ENCODE assay signal across 8 cellular contexts in genomic region chr2:102356381-102356712, GRCh38. TPM values are rescaled to one million over a fixed set of nuclear protein-coding genes. Genes with fewer than 3 reads are reported as not detected.
A peak's percentile ranks its signal among the peaks of the same experiment; 100 is the strongest.
DNase-seq lines count a peak whose midpoint lies in the region; FAIRE-seq and TF ChIP-seq lines count a peak whose summit lies in the region.

No MANE protein-coding gene starts in this region.

- no peak overlapping the region for H3K23ac ChIP-seq in H9 (ENCODE audit: insufficient read length, low read depth, low read length)

- no CpG with 5 or more reads among the region's 7 CpGs for WGBS in H9 (ENCODE audit: extremely low coverage, insufficient read length, low lambda C conversion rate)

- H3K36me3 Mint-ChIP-seq in H9 (ENCODE audit: insufficient read depth in 1 of 3, low read depth in 3 of 3), result no peaks in the 10 kb centered on the region
- no peaks in the 10 kb centered on the region for H3K36me3 Mint-ChIP-seq in mesothelial cell of epicardium

- no peak overlapping the region for H3K4ac ChIP-seq in H9 (ENCODE audit: low read depth, low read length)

- H3K9ac ChIP-seq in H9 (ENCODE audit: extremely low read depth, insufficient read length, low read length), result no peak overlapping the region

- H3K27ac ChIP-seq in H9 (ENCODE audit: insufficient read length, low read depth, low read length), result no peak overlapping the region

- peaks cover 6% of the 10 kb centered on the region in 2 experiments; a peak in 3 of 4 replicates for H3K4me1 Mint-ChIP-seq in H9
- H3K4me1 Mint-ChIP-seq in mesothelial cell of epicardium, result peaks cover 6% of the 10 kb centered on the region

- H3K27ac Mint-ChIP-seq in H9 (no peak overlapping the region), mesothelial cell of epicardium (no peak overlapping the region)

- H3K4me3 ChIP-seq in AG10803 (ENCODE audit: low read length) (peak overlapping the region; percentile 67), astrocyte of the cerebellum (ENCODE audit: low read depth, low read length) (peak overlapping the region; percentile 76)

- no peak overlapping the region for H4K8ac ChIP-seq in H9 (replicated peaks; ENCODE audit: insufficient read length, low read depth, low read length)

- H3K27me3 Mint-ChIP-seq in H9 (ENCODE audit: low read depth), result peaks cover 36% of the 10 kb centered on the region
- H3K27me3 Mint-ChIP-seq in mesothelial cell of epicardium (ENCODE audit: low read depth), result peaks cover 54% of the 10 kb centered on the region

- H2BK20ac ChIP-seq in H9 (ENCODE audit: low read depth, low read length, poor library complexity, severe bottlenecking), result no peak overlapping the region

- no peaks in the 10 kb centered on the region; the same call in 1 of the 2 replicates for H3K27me3 ChIP-seq in H9 (ENCODE audit: insufficient read depth, low read length)

- TF ChIP-seq CTCF in AG10803 (conservative IDR thresholded peaks at IDR 0.05; ENCODE audit: low read length) (no peak), H9 (conservative IDR thresholded peaks at IDR 0.05) (no peak), astrocyte of the cerebellum (IDR thresholded peaks at IDR 0.05; ENCODE audit: low read depth, low read length, missing control alignments) (no peak), mesothelial cell of epicardium (IDR thresholded peaks at IDR 0.05; ENCODE audit: unreplicated experiment) (no peak)

- H3K9me3 ChIP-seq in H9 (ENCODE audit: control insufficient read depth, low read depth, low read length), result no peaks in the 10 kb centered on the region

- no peak overlapping the region for H4K91ac ChIP-seq in H9 (ENCODE audit: insufficient read length, low read depth, low read length)

- peak overlapping the region; percentile 67 to 87 for H3K4me3 Mint-ChIP-seq in H9
- H3K4me3 Mint-ChIP-seq in mesothelial cell of epicardium, result peak overlapping the region; percentile 82

- no peak overlapping the region for H2AFZ ChIP-seq in H9 (ENCODE audit: low read length)

- H3K56ac ChIP-seq in H9 (ENCODE audit: insufficient read length, low read depth, low read length), result no peak overlapping the region

- H3K79me2 ChIP-seq in H9 (ENCODE audit: insufficient read depth, low read length), result no peaks in the 10 kb centered on the region

- H3K4me1 ChIP-seq in H9 (ENCODE audit: insufficient read depth, low read length), result no peaks in the 10 kb centered on the region

- no peaks in the 10 kb centered on the region for H3K79me1 ChIP-seq in H9 (ENCODE audit: insufficient read depth, low read depth, low read length, poor library complexity, severe bottlenecking)

- peak overlapping the region; percentile 13 for H3K4me2 ChIP-seq in H9 (ENCODE audit: insufficient read depth, insufficient read length, low read length)

- no peak overlapping the region for H4K5ac ChIP-seq in H9 (ENCODE audit: insufficient read length, low read depth, low read length)

- no peak overlapping the region for H2BK5ac ChIP-seq in H9 (ENCODE audit: insufficient read length, low read length)

- H2BK12ac ChIP-seq in H9 (ENCODE audit: insufficient read length, low read depth, low read length), result no peak overlapping the region

- no peak overlapping the region for H2BK120ac ChIP-seq in H9 (ENCODE audit: low read depth, low read length, poor library complexity, severe bottlenecking)

- no peak for DNase-seq in AG10803 (ENCODE audit: low read depth)
- no peak for DNase-seq in H9
- no peak for DNase-seq in astrocyte of the cerebellum (ENCODE audit: low read depth)
- no peak for DNase-seq in mesothelial cell of epicardium (ENCODE audit: low spot score in 2 of 2, unreplicated experiment in 2 of 2)
- no peak for DNase-seq in NCI-H1436 treated with DMSO at 0.1 percent for 48 hours (lab: John Stamatoyannopoulos, UW)
- DNase-seq in NCI-H446 (lab: John Stamatoyannopoulos, UW), result no peak
- no peak for DNase-seq in activated CD4-positive, alpha-beta T cell treated with anti-CD3 and anti-CD28 coated beads for 48 hours
- no peak for DNase-seq in H54 (ENCODE audit: insufficient read length, low spot score)

- H4K20me1 ChIP-seq in H9 (ENCODE audit: control insufficient read depth, insufficient read depth, insufficient read length), result no peaks in the 10 kb centered on the region

- no peak overlapping the region for H3T11ph ChIP-seq in H9 (ENCODE audit: low read length)

- H3K14ac ChIP-seq in H9 (ENCODE audit: insufficient read depth, low read length), result no peak overlapping the region

- in situ Hi-C loops in astrocyte of the cerebellum (cut with HindIII; ENCODE audit: low sequenced_read_pairs), result no loop called here

- no peak overlapping the region for H2BK15ac ChIP-seq in H9 (ENCODE audit: low read depth, low read length)

- H2AK5ac ChIP-seq in H9 (ENCODE audit: insufficient read length, low read length), result no peak overlapping the region

- no peaks in the 10 kb centered on the region for H3K23me2 ChIP-seq in H9 (ENCODE audit: insufficient read length, low read depth, low read length, poor library complexity, severe bottlenecking)

- no peak for TF ChIP-seq POLR2A in H54 (IDR thresholded peaks at IDR 0.05; ENCODE audit: low read depth, low read length)

- H3K18ac ChIP-seq in H9 (ENCODE audit: insufficient read length, low read depth, low read length), result no peak overlapping the region

- H3K9me3 Mint-ChIP-seq in H9 (no peaks in the 10 kb centered on the region), mesothelial cell of epicardium (no peaks in the 10 kb centered on the region)

- no peak for FAIRE-seq in H54 (lab: Jason Lieb, UNC)

RNA-seq across cellular contexts. Expression of gene IL18R1, which starts 0.8 kb away (rescaled TPM):
- total RNA-seq in H9 (2021) (not detected in 2 replicates), mesothelial cell of epicardium (0.71 to 2.3 TPM (median 1.1 TPM) in 3 replicates)

RNA-seq across cellular contexts. Expression of gene IL1RL1, which starts 45.0 kb away (rescaled TPM):
- total RNA-seq in H9 (2021) (not detected in 2 replicates), mesothelial cell of epicardium (0.09 to 0.18 TPM in 2 of 3 replicates, not detected in the other)
